ENCODE assay signal across 19 cellular contexts in genomic region chr3:136173939-136174338, GRCh38. TPM values are rescaled to one million over a fixed set of nuclear protein-coding genes. Genes with fewer than 3 reads are reported as not detected.
A peak's percentile ranks its signal among the peaks of the same experiment; 100 is the strongest.
DNase-seq lines count a peak whose midpoint lies in the region; ATAC-seq, FAIRE-seq and TF ChIP-seq lines count a peak whose summit lies in the region.
"Had no signal": no experiment of that assay in that cellular context is flagged by ENCODE, and none has a peak within 500 bp of the region (broad histone marks: within the 10 kb centered on the region; RNA-seq: fewer than 3 reads in every experiment).

No MANE protein-coding gene starts in this region.

- TF ChIP-seq CTCF in body of pancreas (IDR thresholded peaks at IDR 0.05) (no peak), WTC11 (IDR thresholded peaks at IDR 0.05) (no peak)

- peak; percentile 38 for ATAC-seq in body of pancreas
- ATAC-seq in naive thymus-derived CD4-positive, alpha-beta T cell: no peak
- ATAC-seq in WTC11: no peak
- ATAC-seq: HCT116 had no signal

- no peak for FAIRE-seq in small intestine (lab: Jason Lieb, UNC)
- FAIRE-seq: GM12892, GM18507 had no signal

- H3K36me3 ChIP-seq in body of pancreas (replicated peaks in 1 of 2; ENCODE audit: insufficient read depth in 1 of 2, low read depth in 2 of 2) (no peaks in the 10 kb centered on the region), small intestine (ENCODE audit: control insufficient read depth in 2 of 2, insufficient read depth in 2 of 2, low read length in 2 of 2) (no peaks in the 10 kb centered on the region)
- H3K36me3 ChIP-seq in naive thymus-derived CD4-positive, alpha-beta T cell (ENCODE audit: control insufficient read depth in 2 of 3, insufficient read depth in 3 of 3, low read length in 3 of 3): no peaks in the 10 kb centered on the region

- no peak overlapping the region for H3K4me3 ChIP-seq in body of pancreas
- H3K4me3 ChIP-seq in naive thymus-derived CD4-positive, alpha-beta T cell (ENCODE audit: low read length): no peak overlapping the region
- H3K4me3 ChIP-seq in small intestine (ENCODE audit: low read depth in 1 of 2, low read length in 2 of 2): no peak overlapping the region
- H3K4me3 ChIP-seq: BLaER1 had no signal

- DNase-seq in NCI-H82 (lab: John Stamatoyannopoulos, UW): peak; percentile 59
- DNase-seq in body of pancreas: no peak
- no peak for DNase-seq in naive thymus-derived CD4-positive, alpha-beta T cell
- DNase-seq in small intestine: peak; percentile 63
- DNase-seq in NCI-H2227 (lab: John Stamatoyannopoulos, UW; ENCODE audit: unreplicated experiment): no peak
- no peak for DNase-seq in NCI-H446 treated with DMSO at 0.1 percent for 48 hours (lab: John Stamatoyannopoulos, UW)
- DNase-seq in WTC11 (ENCODE audit: low spot score): no peak
- DNase-seq: CD4-positive, alpha-beta memory T cell; GOT3; KG1; NCI-H1105; NCI-H2029 treated with DMSO at 0.1 percent for 48 hours; NCI-H345; NCI-H524 treated with DMSO at 0.1 percent for 48 hours; SHP77 had no signal

- no peak overlapping the region for H3K27ac ChIP-seq in body of pancreas
- H3K27ac ChIP-seq in naive thymus-derived CD4-positive, alpha-beta T cell (ENCODE audit: low read depth, low read length): peak overlapping the region; percentile 15
- no peak overlapping the region for H3K27ac ChIP-seq in small intestine (ENCODE audit: low read depth in 1 of 2, low read length in 1 of 2)
- H3K27ac ChIP-seq: BLaER1 had no signal

- POLR2A ChIA-PET in naive thymus-derived CD4-positive, alpha-beta T cell (lab: Charles Lee): interaction anchor here (0.6 to 1.1 kb wide), 3 partner anchors 9 to 136 kb away, joined by 3 to 5 read pairs (median 4); no protein-coding TSS in a partner anchor
- POLR2A ChIA-PET in WTC11 (lab: Charles Lee): no interaction called here

- H3K4me1 Mint-ChIP-seq in naive thymus-derived CD4-positive, alpha-beta T cell: peaks cover 9 to 35% (median 24%) of the 10 kb centered on the region in 7 donors
- H3K4me1 Mint-ChIP-seq in WTC11: peaks cover 8% of the 10 kb centered on the region

- CTCF ChIA-PET in naive thymus-derived CD4-positive, alpha-beta T cell (lab: Charles Lee): interaction anchor here (0.7 kb wide), 1 partner anchor 97 kb away, joined by 3 read pairs; no protein-coding TSS in a partner anchor
- CTCF ChIA-PET in WTC11 (lab: Charles Lee): no interaction called here

- no peak overlapping the region for H3K27ac Mint-ChIP-seq in naive thymus-derived CD4-positive, alpha-beta T cell
- no peak overlapping the region for H3K27ac Mint-ChIP-seq in WTC11

- no peaks in the 10 kb centered on the region for H3K27me3 ChIP-seq in body of pancreas
- H3K27me3 ChIP-seq in naive thymus-derived CD4-positive, alpha-beta T cell (ENCODE audit: control insufficient read depth in 2 of 2, insufficient read depth in 2 of 2, low read length in 2 of 2): no peaks in the 10 kb centered on the region
- no peaks in the 10 kb centered on the region for H3K27me3 ChIP-seq in small intestine (ENCODE audit: control insufficient read depth in 2 of 2, insufficient read depth in 2 of 2, low read length in 2 of 2)
- H3K27me3 ChIP-seq: BLaER1 had no signal

- H3K27me3 Mint-ChIP-seq in naive thymus-derived CD4-positive, alpha-beta T cell: no peaks in the 10 kb centered on the region
- H3K27me3 Mint-ChIP-seq in WTC11 (ENCODE audit: low read depth): no peaks in the 10 kb centered on the region
- H3K27me3 Mint-ChIP-seq: CD4-positive, alpha-beta memory T cell had no signal

- no peak for TF ChIP-seq POLR2A in body of pancreas (IDR thresholded peaks at IDR 0.05)

- H3K4me1 ChIP-seq in body of pancreas (peaks cover 46% of the 10 kb centered on the region), small intestine (ENCODE audit: control insufficient read depth in 2 of 2, insufficient read depth in 1 of 2, low read depth in 1 of 2, low read length in 1 of 2) (peaks cover 6 to 7% of the 10 kb centered on the region in 2 donors)
- peaks cover 30 to 62% of the 10 kb centered on the region in 2 donors for H3K4me1 ChIP-seq in naive thymus-derived CD4-positive, alpha-beta T cell (ENCODE audit: control insufficient read depth in 2 of 2, insufficient read depth in 2 of 2, low read length in 2 of 2)

- peaks cover 0 to 5% (median 0%) of the 10 kb centered on the region in 5 donors for H3K36me3 Mint-ChIP-seq in naive thymus-derived CD4-positive, alpha-beta T cell
- no peaks in the 10 kb centered on the region for H3K36me3 Mint-ChIP-seq in WTC11

- no peaks in the 10 kb centered on the region for H3K9me3 ChIP-seq in body of pancreas
- no peaks in the 10 kb centered on the region for H3K9me3 ChIP-seq in naive thymus-derived CD4-positive, alpha-beta T cell (ENCODE audit: control insufficient read depth in 2 of 3, low read length in 3 of 3)
- no peaks in the 10 kb centered on the region for H3K9me3 ChIP-seq in small intestine (ENCODE audit: control insufficient read depth, low read depth)

- peak overlapping the region in 1 of 10 donors; percentile 15 for H3K4me3 Mint-ChIP-seq in naive thymus-derived CD4-positive, alpha-beta T cell
- H3K4me3 Mint-ChIP-seq in WTC11: no peak overlapping the region

- intact Hi-C loops in body of pancreas (cut with DNase I): no loop called here
- intact Hi-C loops in naive thymus-derived CD4-positive, alpha-beta T cell (cut with micrococcal nuclease): loop anchor here in 1 of 2 donors (2.0 kb wide), 1 partner anchor 21 kb away; no protein-coding TSS in a partner anchor

- H3K9me3 Mint-ChIP-seq in naive thymus-derived CD4-positive, alpha-beta T cell: no peaks in the 10 kb centered on the region
- no peaks in the 10 kb centered on the region for H3K9me3 Mint-ChIP-seq in WTC11
- H3K9me3 Mint-ChIP-seq: CD4-positive, alpha-beta memory T cell had no signal

TF ChIP-seq in WTC11, 78 proteins besides CTCF, POLR2A, EP300 and RAD21:
- TF ChIP-seq ZNF317 (CRISPR knock-in tag; IDR thresholded peaks at IDR 0.05; ENCODE audit: borderline replicate concordance, low read depth) (no peak), ZNF423 (CRISPR knock-in tag; IDR thresholded peaks at IDR 0.05) (no peak), GTF2I (CRISPR knock-in tag; conservative IDR thresholded peaks at IDR 0.05) (no peak), ZBTB21 (CRISPR knock-in tag; IDR thresholded peaks at IDR 0.05; ENCODE audit: borderline replicate concordance) (no peak), TEAD1 (CRISPR knock-in tag; IDR thresholded peaks at IDR 0.05) (no peak), SOX15 (CRISPR knock-in tag; IDR thresholded peaks at IDR 0.05) (no peak), ZNF425 (CRISPR knock-in tag; conservative IDR thresholded peaks at IDR 0.05) (no peak), CREM (CRISPR knock-in tag; IDR thresholded peaks at IDR 0.05) (no peak), ATF1 (CRISPR knock-in tag; IDR thresholded peaks at IDR 0.05) (no peak)
- TF ChIP-seq, protein P1, sequence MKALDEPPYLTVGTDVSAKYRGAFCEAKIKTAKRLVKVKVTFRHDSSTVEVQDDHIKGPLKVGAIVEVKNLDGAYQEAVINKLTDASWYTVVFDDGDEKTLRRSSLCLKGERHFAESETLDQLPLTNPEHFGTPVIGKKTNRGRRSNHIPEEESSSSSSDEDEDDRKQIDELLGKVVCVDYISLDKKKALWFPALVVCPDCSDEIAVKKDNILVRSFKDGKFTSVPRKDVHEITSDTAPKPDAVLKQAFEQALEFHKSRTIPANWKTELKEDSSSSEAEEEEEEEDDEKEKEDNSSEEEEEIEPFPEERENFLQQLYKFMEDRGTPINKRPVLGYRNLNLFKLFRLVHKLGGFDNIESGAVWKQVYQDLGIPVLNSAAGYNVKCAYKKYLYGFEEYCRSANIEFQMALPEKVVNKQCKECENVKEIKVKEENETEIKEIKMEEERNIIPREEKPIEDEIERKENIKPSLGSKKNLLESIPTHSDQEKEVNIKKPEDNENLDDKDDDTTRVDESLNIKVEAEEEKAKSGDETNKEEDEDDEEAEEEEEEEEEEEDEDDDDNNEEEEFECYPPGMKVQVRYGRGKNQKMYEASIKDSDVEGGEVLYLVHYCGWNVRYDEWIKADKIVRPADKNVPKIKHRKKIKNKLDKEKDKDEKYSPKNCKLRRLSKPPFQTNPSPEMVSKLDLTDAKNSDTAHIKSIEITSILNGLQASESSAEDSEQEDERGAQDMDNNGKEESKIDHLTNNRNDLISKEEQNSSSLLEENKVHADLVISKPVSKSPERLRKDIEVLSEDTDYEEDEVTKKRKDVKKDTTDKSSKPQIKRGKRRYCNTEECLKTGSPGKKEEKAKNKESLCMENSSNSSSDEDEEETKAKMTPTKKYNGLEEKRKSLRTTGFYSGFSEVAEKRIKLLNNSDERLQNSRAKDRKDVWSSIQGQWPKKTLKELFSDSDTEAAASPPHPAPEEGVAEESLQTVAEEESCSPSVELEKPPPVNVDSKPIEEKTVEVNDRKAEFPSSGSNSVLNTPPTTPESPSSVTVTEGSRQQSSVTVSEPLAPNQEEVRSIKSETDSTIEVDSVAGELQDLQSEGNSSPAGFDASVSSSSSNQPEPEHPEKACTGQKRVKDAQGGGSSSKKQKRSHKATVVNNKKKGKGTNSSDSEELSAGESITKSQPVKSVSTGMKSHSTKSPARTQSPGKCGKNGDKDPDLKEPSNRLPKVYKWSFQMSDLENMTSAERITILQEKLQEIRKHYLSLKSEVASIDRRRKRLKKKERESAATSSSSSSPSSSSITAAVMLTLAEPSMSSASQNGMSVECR (CRISPR knock-in tag; IDR thresholded peaks at IDR 0.05; ENCODE audit: borderline replicate concordance): no peak

RNA-seq across cellular contexts. Expression of gene MSL2, which starts 22.2 kb away (rescaled TPM):
- total RNA-seq in body of pancreas (10 to 100 TPM; 17.5 to 19.2 TPM), WTC11 (2021) (36.7 to 38.2 TPM (median 37.8 TPM) in 3 replicates)
- total RNA-seq in naive thymus-derived CD4-positive, alpha-beta T cell: 100 to 1,000 TPM in 3 of 5 experiments, 10 to 100 TPM in 2; 57.8 to 110 (median 107) TPM
- polyA plus RNA-seq in naive thymus-derived CD4-positive, alpha-beta T cell: 10 to 100 TPM; 40.9 to 42.8 TPM
- polyA plus RNA-seq in small intestine: 1 to 10 TPM; 3.8 to 8.0 (median 4.9) TPM

Comparison
In these comparisons a context has a peak if more than half of its experiments do, and no peak if none do; other contexts are left out.
1. DNase-seq: peak in NCI-H82 (single experiment) and small intestine (single experiment); none in body of pancreas (0 of 4), naive thymus-derived CD4-positive, alpha-beta T cell (0 of 9), NCI-H2227 (single experiment), NCI-H446 treated with DMSO at 0.1 percent for 48 hours (single experiment) and WTC11 (single experiment).